In genomic region chr3:129794319-129795201, GRCh38 we compare ENCODE assay signal across 8 cellular contexts.
DNase-seq lines count a peak whose midpoint lies in the region; ATAC-seq, FAIRE-seq and TF ChIP-seq lines count a peak whose summit lies in the region.

No MANE protein-coding gene starts in this region.

- H3K36me3 ChIP-seq in NT2/D1 (ENCODE audit: insufficient read depth, insufficient read length, low read length) (no peaks in the 10 kb centered on the region), H1 (ENCODE audit: control insufficient read depth in 2 of 4, insufficient read depth in 4 of 4, low read length in 3 of 4) (no peaks in the 10 kb centered on the region)

- no peak for TF ChIP-seq EP300 in H1 (IDR thresholded peaks at IDR 0.05; ENCODE audit: borderline replicate concordance in 1 of 2, low read depth in 2 of 2, low read length in 2 of 2)

- H3K18ac ChIP-seq in H1 (ENCODE audit: extremely low read depth, low read length): peak overlapping the region; percentile 84; the same call in 1 of the 2 replicates

- H2AFZ ChIP-seq in H1 (ENCODE audit: low read length): 0 out of 2 replicates have a peak overlapping the region, but pooled peaks have one; percentile 60

- H3K79me2 ChIP-seq in H1 (ENCODE audit: control insufficient read depth in 1 of 2, insufficient read depth in 2 of 2, low read length in 2 of 2): no peaks in the 10 kb centered on the region

- WGBS in H1 (ENCODE audit: extremely low coverage in 1 of 2, insufficient coverage in 1 of 2, insufficient read length in 1 of 2, insufficient replicate concordance in 2 of 2, low coverage in 1 of 2, low lambda C conversion rate in 2 of 2, missing lambda C conversion rate in 1 of 2), 2 experiments: 20% methylated on average over 14 of the region's 14 CpGs; no CpG with 5 or more reads in 1 of the 2 experiments

- H3K27me3 Mint-ChIP-seq in Calu3 (ENCODE audit: unreplicated experiment): no peaks in the 10 kb centered on the region

- FAIRE-seq in H1 (lab: Jason Lieb, UNC): peak; percentile 96

- H3K27ac ChIP-seq in H1 (ENCODE audit: low read depth, low read length): 0 out of 2 replicates have a peak overlapping the region, but pooled peaks have one; percentile 47

- peaks cover 4% of the 10 kb centered on the region; the same call in 1 of the 2 replicates for H3K23me2 ChIP-seq in H1 (ENCODE audit: low read depth, low read length)

- H3K9ac ChIP-seq in NT2/D1 (ENCODE audit: insufficient read length, low read depth) (peak overlapping the region; percentile 69), H1 (replicated peaks in 1 of 4; ENCODE audit: extremely low read depth in 1 of 4, low read depth in 3 of 4, low read length in 3 of 4) (peak overlapping the region in 1 of 4 experiments; percentile 48; a peak in 2 of 7 replicates)

- peak overlapping the region; percentile 69 to 89 for H3K4me2 ChIP-seq in H1 (ENCODE audit: insufficient read depth in 1 of 2, low read depth in 2 of 2, low read length in 2 of 2)

- H3K4me1 ChIP-seq in NT2/D1 (ENCODE audit: insufficient read depth, insufficient read length) (peaks cover 6% of the 10 kb centered on the region), H1 (replicated peaks in 1 of 4; ENCODE audit: control insufficient read depth in 3 of 4, insufficient read depth in 4 of 4, low read length in 3 of 4) (peaks cover 4 to 18% (median 10%) of the 10 kb centered on the region in 4 experiments)

- no peaks in the 10 kb centered on the region for H3K9me3 ChIP-seq in NT2/D1 (ENCODE audit: insufficient read depth, low read length)
- no peaks in the 10 kb centered on the region for H3K9me3 ChIP-seq in H1 (ENCODE audit: insufficient read depth in 2 of 2, low read depth in 1 of 2, low read length in 1 of 2)

- H3K4me3 ChIP-seq in NT2/D1 (ENCODE audit: insufficient read length, low read depth) (peak overlapping the region; percentile 2), H1 (ENCODE audit: extremely low read depth in 1 of 4, insufficient read depth in 2 of 4, low read depth in 3 of 4, low read length in 4 of 4) (peak overlapping the region; percentile 17 to 52 (median 44); a peak in 7 of 8 replicates)

- peaks cover 41% of the 10 kb centered on the region for H3K36me3 Mint-ChIP-seq in Calu3 (ENCODE audit: insufficient read depth, unreplicated experiment)

- H2BK120ac ChIP-seq in H1 (replicated peaks; ENCODE audit: low read depth, low read length): no peak overlapping the region

- CTCF ChIA-PET in Calu3 (lab: Charles Lee) (interaction anchor here (0.5 to 2.6 kb wide), 9 partner anchors 13 to 304 kb away, joined by 3 to 14 read pairs (median 4); no protein-coding TSS in a partner anchor), H1 (lab: Charles Lee; ENCODE audit: partially characterized antibody) (interaction anchor here (0.7 to 2.7 kb wide), 7 partner anchors 10 to 71 kb away, joined by 3 to 10 read pairs (median 4); no protein-coding TSS in a partner anchor)

- H4K91ac ChIP-seq in H1 (replicated peaks; ENCODE audit: insufficient read length, low read length): no peak overlapping the region

- peak overlapping the region; percentile 86 for H3K4me3 Mint-ChIP-seq in Calu3 (ENCODE audit: low read depth, unreplicated experiment)

- H2BK5ac ChIP-seq in H1 (ENCODE audit: low read depth, low read length): peak overlapping the region; percentile 28; the same call in 1 of the 2 replicates

- no peak for TF ChIP-seq CTCF in Calu3 (IDR thresholded peaks at IDR 0.05; ENCODE audit: unreplicated experiment)
- no peak for TF ChIP-seq CTCF in H1 (IDR thresholded peaks at IDR 0.05; ENCODE audit: control extremely low read depth in 1 of 3, insufficient read depth in 1 of 3, low read depth in 1 of 3, low read length in 3 of 3)

- H3K4ac ChIP-seq in H1 (replicated peaks; ENCODE audit: insufficient read length, low read depth, low read length): no peak overlapping the region

- H2AK5ac ChIP-seq in H1 (ENCODE audit: low read depth, low read length): no peak overlapping the region

- intact Hi-C loops in Calu3 (cut with micrococcal nuclease; ENCODE audit: unreplicated experiment): loop anchor here (2.0 to 5.0 kb wide), 2 partner anchors 30 to 132 kb away; no protein-coding TSS in a partner anchor

- H3K27me3 ChIP-seq in NT2/D1 (ENCODE audit: insufficient read depth, insufficient read length) (no peaks in the 10 kb centered on the region), H1 (replicated peaks in 1 of 4; ENCODE audit: control insufficient read depth in 3 of 4, extremely low read depth in 1 of 4, insufficient read depth in 3 of 4, low read length in 3 of 4) (no peaks in the 10 kb centered on the region)

- H3K9me3 Mint-ChIP-seq in Calu3 (ENCODE audit: low read depth, unreplicated experiment): no peaks in the 10 kb centered on the region

- H3K4me1 Mint-ChIP-seq in Calu3 (ENCODE audit: low read depth, unreplicated experiment): peaks cover 52% of the 10 kb centered on the region

- POLR2A ChIA-PET in H1 (lab: Charles Lee; ENCODE audit: partially characterized antibody): interaction anchor here (1.0 to 1.3 kb wide), 2 partner anchors 8 to 11 kb away, joined by 3 to 4 read pairs; no protein-coding TSS in a partner anchor

- H4K5ac ChIP-seq in H1 (ENCODE audit: insufficient read length, low read depth, low read length): no peak overlapping the region

- no peak for TF ChIP-seq RAD21 in H1 (IDR thresholded peaks at IDR 0.05 in 1 of 2, conservative IDR thresholded peaks at IDR 0.05 in 1 of 2; ENCODE audit: low read depth in 2 of 2, low read length in 2 of 2)

- peaks cover 0 to 2% of the 10 kb centered on the region in 2 experiments for H4K20me1 ChIP-seq in H1 (replicated peaks in 1 of 2; ENCODE audit: control insufficient read depth in 1 of 2, insufficient read depth in 2 of 2, low read length in 2 of 2)

- no peaks in the 10 kb centered on the region; the same call in 1 of the 2 replicates for H3K79me1 ChIP-seq in H1 (ENCODE audit: low read depth, low read length)

- H2BK12ac ChIP-seq in H1 (ENCODE audit: low read depth, low read length): peak overlapping the region; percentile 61; the same call in 1 of the 2 replicates

- TSS peak; percentile 44 for BruUV-seq in Calu3 (replicated peaks; lab: Mats Ljungman, UMichigan)

- TF ChIP-seq POLR2A in H1 (IDR thresholded peaks at IDR 0.05; ENCODE audit: control extremely low read depth in 1 of 2, low read depth in 2 of 2, low read length in 2 of 2): 0 out of 3 replicates have a peak, but pooled peaks of 1 of the 2 experiments have one; percentile 19

- no peak overlapping the region for H4K8ac ChIP-seq in H1 (ENCODE audit: extremely low read depth, insufficient read depth, low read length)

- no peak overlapping the region for H2BK20ac ChIP-seq in H1 (ENCODE audit: low read length)

- H3K14ac ChIP-seq in H1 (ENCODE audit: insufficient read length): no peak overlapping the region

- no peak overlapping the region for H3K23ac ChIP-seq in H1 (ENCODE audit: insufficient read length)

- peak; percentile 95 for DNase-seq in Calu3
- DNase-seq in NT2/D1 (ENCODE audit: low read depth, low spot score): peak; percentile 63
- DNase-seq in H1 (ENCODE audit: low read depth in 1 of 2, low spot score in 2 of 2): peak; percentile 63 to 83
- peak; percentile 42 for DNase-seq in midbrain (lab: John Stamatoyannopoulos, UW)
- DNase-seq in middle frontal gyrus (ENCODE audit: extremely low spot score, low spot score): no peak

- H3K27ac Mint-ChIP-seq in Calu3 (ENCODE audit: unreplicated experiment): peak overlapping the region; percentile 57

- 0 out of 2 replicates have a peak overlapping the region, but pooled peaks have one; percentile 67 for H2BK15ac ChIP-seq in H1 (ENCODE audit: low read length)

- no peak overlapping the region for H3K56ac ChIP-seq in H1 (replicated peaks; ENCODE audit: insufficient read length, low read depth, low read length)

- ATAC-seq in HG03342 (IDR thresholded peaks at IDR 0.05; ENCODE audit: unreplicated experiment): peak; percentile 65
- ATAC-seq in GM21515 (IDR thresholded peaks at IDR 0.05; ENCODE audit: unreplicated experiment): no peak
- no peak for ATAC-seq in activated CD4-positive, CD25-positive, alpha-beta regulatory T cell treated with anti-CD3 and anti-CD28 coated beads, Interleukin-2, amount 50 U/mL, for 24 hours

TF ChIP-seq in H1, 55 proteins besides CTCF, POLR2A, EP300 and RAD21 (continues in another document):
- TF ChIP-seq SP2 (IDR thresholded peaks at IDR 0.05; ENCODE audit: low read length): no peak
- TF ChIP-seq SRF (IDR thresholded peaks at IDR 0.05; ENCODE audit: low read depth, low read length): no peak
- peak; percentile 17; the same call in 1 of the 2 replicates for TF ChIP-seq ATF2 (IDR thresholded peaks at IDR 0.05; ENCODE audit: low read length)
- no peak for TF ChIP-seq CBX8 (IDR thresholded peaks at IDR 0.05; ENCODE audit: borderline replicate concordance, low read depth, low read length)
- peak; percentile 86 for TF ChIP-seq SAP30 (IDR thresholded peaks at IDR 0.05; ENCODE audit: insufficient read depth, insufficient replicate concordance, low read length)
- peak; percentile 68 for TF ChIP-seq TEAD4 (IDR thresholded peaks at IDR 0.05; ENCODE audit: low read depth, low read length)
- TF ChIP-seq SP4 (IDR thresholded peaks at IDR 0.05; ENCODE audit: low read length): no peak
- TF ChIP-seq SIN3A (conservative IDR thresholded peaks at IDR 0.05 in 1 of 2, IDR thresholded peaks at IDR 0.05 in 1 of 2; ENCODE audit: low read depth in 1 of 2, low read length in 2 of 2): peak; percentile 68 to 88; a peak in 2 of 4 replicates
- peak; percentile 74; the same call in 1 of the 2 replicates for TF ChIP-seq TCF12 (IDR thresholded peaks at IDR 0.05; ENCODE audit: low read depth, low read length)
- TF ChIP-seq ASH2L (IDR thresholded peaks at IDR 0.05; ENCODE audit: low read length): peak; percentile 68
- TF ChIP-seq RNF2 (IDR thresholded peaks at IDR 0.05; ENCODE audit: borderline replicate concordance, low read depth, low read length, missing control alignments, poor library complexity, severe bottlenecking): no peak
- TF ChIP-seq HDAC2 (IDR thresholded peaks at IDR 0.05; ENCODE audit: borderline replicate concordance in 1 of 2, low read depth in 2 of 2, low read length in 2 of 2): no peak
- TF ChIP-seq RBBP5 (IDR thresholded peaks at IDR 0.05; ENCODE audit: borderline replicate concordance, low read depth, low read length): 0 out of 2 replicates have a peak, but pooled peaks have one; percentile 53
- no peak for TF ChIP-seq BACH1 (IDR thresholded peaks at IDR 0.05; ENCODE audit: low read length)
